ENCODE assay signal across 8 cellular contexts in genomic region chr17:58006563-58006923, GRCh38. TPM values are rescaled to one million over a fixed set of nuclear protein-coding genes. Genes with fewer than 3 reads are reported as not detected.
DNase-seq lines count a peak whose midpoint lies in the region; ATAC-seq and TF ChIP-seq lines count a peak whose summit lies in the region.

No MANE protein-coding gene starts in this region.

- H3K4me3 ChIP-seq in PC-9, result peak overlapping the region; percentile 95

- H4K20me1 ChIP-seq in PC-9 (ENCODE audit: insufficient read depth), result peaks cover 47% of the 10 kb centered on the region

- peak overlapping the region; percentile 97 for H3K4me2 ChIP-seq in PC-9

- H3F3A ChIP-seq in PC-9 (ENCODE audit: insufficient read depth, low read depth), result peaks cover 59% of the 10 kb centered on the region

- H3K27me3 Mint-ChIP-seq in activated T-helper 1 cell treated with anti-CD3 and anti-CD28 coated beads, Interleukin-12 subunit alpha, Interleukin-12 subunit beta, Interleukin-2, Interleukin-4 antibody, amounts not matched to agents 30 ng/mL and 10 ng/mL and 1 ng/mL, durations not matched to agents 14 hours and 24 hours and 36 hours (ENCODE audit: insufficient read depth), result no peaks in the 10 kb centered on the region
- H3K27me3 Mint-ChIP-seq in nephron progenitor cell (ENCODE audit: low read depth, poor library complexity), result peaks cover 3% of the 10 kb centered on the region

- POLR2A ChIA-PET in PC-9 (lab: Charles Lee; ENCODE audit: unreplicated experiment), result interaction anchor here (0.6 to 1.3 kb wide), 2 partner anchors 54 to 183 kb away, joined by 6 read pairs; no protein-coding TSS in a partner anchor

- H3K36me3 Mint-ChIP-seq in activated T-helper 1 cell treated with anti-CD3 and anti-CD28 coated beads, Interleukin-12 subunit alpha, Interleukin-12 subunit beta, Interleukin-2, Interleukin-4 antibody, amounts not matched to agents 30 ng/mL and 10 ng/mL and 1 ng/mL, durations not matched to agents 14 hours and 24 hours and 36 hours (ENCODE audit: low read depth), result peaks cover 49% of the 10 kb centered on the region
- H3K36me3 Mint-ChIP-seq in nephron progenitor cell (ENCODE audit: low read depth), result peaks cover 69% of the 10 kb centered on the region

- in situ Hi-C loops in GM13976 (cut with MboI; ENCODE audit: low sequenced_read_pairs, unreplicated experiment), result no loop called here

- H3K27ac ChIP-seq in PC-9, result peak overlapping the region; percentile 95
- H3K27ac ChIP-seq in substantia nigra (ENCODE audit: low read depth, low read length, poor library complexity, severe bottlenecking), result peak overlapping the region; percentile 99

- no peak for ATAC-seq in GM21786 (IDR thresholded peaks at IDR 0.05; ENCODE audit: unreplicated experiment)

- no peaks in the 10 kb centered on the region for H3K9me3 ChIP-seq in PC-9 (ENCODE audit: insufficient read depth, low read depth)

- BruUV-seq in PC-9 (replicated peaks; lab: Mats Ljungman, UMichigan), result no TSS peak

- H2AFZ ChIP-seq in PC-9, result peak overlapping the region; percentile 92

- CTCF ChIA-PET in PC-9 (lab: Charles Lee), result interaction anchor here (0.6 to 1.3 kb wide), 4 partner anchors 10 to 311 kb away, joined by 3 to 5 read pairs (median 4); no protein-coding TSS in a partner anchor

- peaks cover 67% of the 10 kb centered on the region for H3K4me1 Mint-ChIP-seq in activated T-helper 1 cell treated with anti-CD3 and anti-CD28 coated beads, Interleukin-12 subunit alpha, Interleukin-12 subunit beta, Interleukin-2, Interleukin-4 antibody, amounts not matched to agents 30 ng/mL and 10 ng/mL and 1 ng/mL, durations not matched to agents 14 hours and 24 hours and 36 hours (ENCODE audit: low read depth)
- peaks cover 57% of the 10 kb centered on the region for H3K4me1 Mint-ChIP-seq in nephron progenitor cell

- peak overlapping the region; percentile 99 for H3K27ac Mint-ChIP-seq in activated T-helper 1 cell treated with anti-CD3 and anti-CD28 coated beads, Interleukin-12 subunit alpha, Interleukin-12 subunit beta, Interleukin-2, Interleukin-4 antibody, amounts not matched to agents 30 ng/mL and 10 ng/mL and 1 ng/mL, durations not matched to agents 14 hours and 24 hours and 36 hours
- H3K27ac Mint-ChIP-seq in nephron progenitor cell, result peak overlapping the region; percentile 99

- peaks cover 68% of the 10 kb centered on the region for H3K79me2 ChIP-seq in PC-9 (ENCODE audit: low read depth)

- TF ChIP-seq CTCF in GM13976 (IDR thresholded peaks at IDR 0.05; ENCODE audit: borderline replicate concordance, control extremely low read depth, extremely low read depth, insufficient read depth, missing control alignments), result no peak
- 0 out of 2 replicates have a peak, but pooled peaks have one; percentile 16 for TF ChIP-seq CTCF in PC-9 (conservative IDR thresholded peaks at IDR 0.05)
- no peak for TF ChIP-seq CTCF in nephron progenitor cell (IDR thresholded peaks at IDR 0.05)

- DNase-seq in GM13976 (ENCODE audit: low spot score) (peak; percentile 58), HUDEP-2 (lab: John Stamatoyannopoulos, UW; ENCODE audit: unreplicated experiment in 76 of 76) (peak in 56 of 76 experiments; percentile 15 to 74 (median 58)), PC-9 (peak in 1 of 2 experiments; percentile 59), fibroblast of peridontal ligament (ENCODE audit: extremely low read depth) (peak; percentile 72), nephron progenitor cell (peak; percentile 65), substantia nigra (lab: John Stamatoyannopoulos, UW) (peak in 44 of 49 donors; percentile 20 to 86 (median 63))
- peak; percentile 42 for DNase-seq in activated T-helper 1 cell treated with anti-CD3 and anti-CD28 coated beads, Interleukin-12 subunit alpha, Interleukin-12 subunit beta, Interleukin-2, Interleukin-4 antibody, amounts not matched to agents 30 ng/mL and 10 ng/mL and 1 ng/mL, durations not matched to agents 14 hours and 24 hours and 36 hours (ENCODE audit: low spot score)

- H3K4me3 Mint-ChIP-seq in activated T-helper 1 cell treated with anti-CD3 and anti-CD28 coated beads, Interleukin-12 subunit alpha, Interleukin-12 subunit beta, Interleukin-2, Interleukin-4 antibody, amounts not matched to agents 30 ng/mL and 10 ng/mL and 1 ng/mL, durations not matched to agents 14 hours and 24 hours and 36 hours, result peak overlapping the region; percentile 99
- H3K4me3 Mint-ChIP-seq in nephron progenitor cell, result peak overlapping the region; percentile 100

- no peaks in the 10 kb centered on the region for H3K9me2 ChIP-seq in PC-9 (ENCODE audit: insufficient read depth)

- H3K27me3 ChIP-seq in PC-9 (ENCODE audit: insufficient read depth, low read depth), result no peaks in the 10 kb centered on the region

- H3K36me3 ChIP-seq in PC-9 (ENCODE audit: low read depth), result peaks cover 46% of the 10 kb centered on the region

- H3K9me3 Mint-ChIP-seq in activated T-helper 1 cell treated with anti-CD3 and anti-CD28 coated beads, Interleukin-12 subunit alpha, Interleukin-12 subunit beta, Interleukin-2, Interleukin-4 antibody, amounts not matched to agents 30 ng/mL and 10 ng/mL and 1 ng/mL, durations not matched to agents 14 hours and 24 hours and 36 hours, result no peaks in the 10 kb centered on the region
- peaks cover 19% of the 10 kb centered on the region for H3K9me3 Mint-ChIP-seq in nephron progenitor cell

- H3K4me1 ChIP-seq in PC-9 (replicated peaks; ENCODE audit: insufficient read depth), result peaks cover 38% of the 10 kb centered on the region

- intact Hi-C loops in PC-9 (cut with micrococcal nuclease; ENCODE audit: unreplicated experiment), result loop anchor here (10.0 kb wide), 1 partner anchor 762 kb away; no protein-coding TSS in a partner anchor
- intact Hi-C loops in activated T-helper 1 cell treated with anti-CD3 and anti-CD28 coated beads, Interleukin-12 subunit alpha, Interleukin-12 subunit beta, Interleukin-2, Interleukin-4 antibody, amounts not matched to agents 30 ng/mL and 10 ng/mL and 1 ng/mL, durations not matched to agents 14 hours and 24 hours and 36 hours (cut with micrococcal nuclease), result loop anchor here (2.0 to 10.0 kb wide), 9 partner anchors 106 to 1172 kb away; partner anchors contain the start of genes C17orf67, DGKE, MKS1 and TRIM25

RNA-seq across cellular contexts. Expression of gene SRSF1, which starts 0.5 kb away (rescaled TPM):
- 210 and 278 TPM in 2 replicates for total RNA-seq in PC-9 (2021)
- total RNA-seq in activated T-helper 1 cell treated with anti-CD3 and anti-CD28 coated beads, Interleukin-12 subunit alpha, Interleukin-12 subunit beta, Interleukin-2, Interleukin-4 antibody, amounts not matched to agents 30 ng/mL and 10 ng/mL and 1 ng/mL, durations not matched to agents 14 hours and 24 hours and 36 hours, result 491 and 498 TPM in 2 replicates

RNA-seq across cellular contexts. Expression of gene VEZF1, which starts 18.5 kb away (rescaled TPM):
- 29.9 and 50.9 TPM in 2 replicates for total RNA-seq in PC-9 (2021)
- total RNA-seq in activated T-helper 1 cell treated with anti-CD3 and anti-CD28 coated beads, Interleukin-12 subunit alpha, Interleukin-12 subunit beta, Interleukin-2, Interleukin-4 antibody, amounts not matched to agents 30 ng/mL and 10 ng/mL and 1 ng/mL, durations not matched to agents 14 hours and 24 hours and 36 hours, result 37.7 and 41.2 TPM in 2 replicates

RNA-seq across cellular contexts. Expression of gene CUEDC1, which starts 51.3 kb away (rescaled TPM):
- 60.7 and 61.4 TPM in 2 replicates for total RNA-seq in PC-9 (2021)
- 0.37 TPM in 1 of 2 replicates, not detected in the other for total RNA-seq in activated T-helper 1 cell treated with anti-CD3 and anti-CD28 coated beads, Interleukin-12 subunit alpha, Interleukin-12 subunit beta, Interleukin-2, Interleukin-4 antibody, amounts not matched to agents 30 ng/mL and 10 ng/mL and 1 ng/mL, durations not matched to agents 14 hours and 24 hours and 36 hours

Comparison
In these comparisons a context has a peak if more than half of its experiments do, and no peak if none do; other contexts are left out.
1. RNA of gene CUEDC1, which starts 51.3 kb away (total RNA-seq): 60.7 to 61.4 TPM in PC-9; 0.37 TPM in activated T-helper 1 cell treated with anti-CD3 and anti-CD28 coated beads, Interleukin-12 subunit alpha, Interleukin-12 subunit beta, Interleukin-2, Interleukin-4 antibody, amounts not matched to agents 30 ng/mL and 10 ng/mL and 1 ng/mL, durations not matched to agents 14 hours and 24 hours and 36 hours; every median in the first group is over 10 times any median in the second.